In genomic region chr9:128689293-128689770, GRCh38 we compare ENCODE assay signal across 8 cellular contexts. TPM values are rescaled to one million over a fixed set of nuclear protein-coding genes. Genes with fewer than 3 reads are reported as not detected.
DNase-seq lines count a peak whose midpoint lies in the region; ATAC-seq and TF ChIP-seq lines count a peak whose summit lies in the region.

No MANE protein-coding gene starts in this region.

- DNase-seq in CD4-positive, CD25-positive, alpha-beta regulatory T cell, result peak in 1 of 3 donors; percentile 60
- DNase-seq in MM.1S (no peak), activated gamma-delta T cell treated with Interleukin-2 at 50 U/mL for 16 hours (peak; percentile 59), left ventricle myocardium superior (peak; percentile 79), retinal pigment epithelial cell (ENCODE audit: low read depth) (no peak), foreskin melanocyte (no peak), NCI-H187 (lab: John Stamatoyannopoulos, UW) (no peak)

- no peak overlapping the region for H3K4me3 ChIP-seq in CD4-positive, CD25-positive, alpha-beta regulatory T cell (ENCODE audit: low read depth, low read length)
- H3K4me3 ChIP-seq in MM.1S (ENCODE audit: low read length), result peak overlapping the region; percentile 55; the same call in 1 of the 2 replicates
- peak overlapping the region; percentile 55 for H3K4me3 ChIP-seq in retinal pigment epithelial cell (ENCODE audit: low read length)

- no peak for TF ChIP-seq CTCF in MM.1S (IDR thresholded peaks at IDR 0.05; ENCODE audit: low read length)
- no peak for TF ChIP-seq CTCF in retinal pigment epithelial cell (conservative IDR thresholded peaks at IDR 0.05; ENCODE audit: low read depth, low read length)

- H3K27ac Mint-ChIP-seq in CD4-positive, CD25-positive, alpha-beta regulatory T cell, result no peak overlapping the region

- H3K4me1 Mint-ChIP-seq in CD4-positive, CD25-positive, alpha-beta regulatory T cell, result peaks cover 25 to 67% (median 51%) of the 10 kb centered on the region in 4 donors

- peak overlapping the region; percentile 61; the same call in 1 of the 2 replicates for H3K9ac ChIP-seq in MM.1S (ENCODE audit: low read length)

- H3K4me3 Mint-ChIP-seq in CD4-positive, CD25-positive, alpha-beta regulatory T cell, result peak overlapping the region in 3 of 4 donors; percentile 61 to 93 (median 62)

- peaks cover 42% of the 10 kb centered on the region for H3F3A ChIP-seq in MM.1S (ENCODE audit: insufficient read depth, low read length)

- no peak overlapping the region for H3K4me2 ChIP-seq in MM.1S (ENCODE audit: low read depth, low read length)

- H3K9me2 ChIP-seq in MM.1S (replicated peaks; ENCODE audit: insufficient read depth, low read length), result no peaks in the 10 kb centered on the region

- H2AFZ ChIP-seq in MM.1S (ENCODE audit: low read length), result no peak overlapping the region

- peak; percentile 6 to 13 for ATAC-seq in CD4-positive, CD25-positive, alpha-beta regulatory T cell (ENCODE audit: low read depth in 2 of 2)
- ATAC-seq in GM21619 (IDR thresholded peaks at IDR 0.05; ENCODE audit: unreplicated experiment), result peak; percentile 8
- peak; percentile 26 for ATAC-seq in left ventricle myocardium superior

- H3K4me1 ChIP-seq in CD4-positive, CD25-positive, alpha-beta regulatory T cell (ENCODE audit: control insufficient read depth, insufficient read depth, low read length, poor library complexity, severe bottlenecking), result peaks cover 51% of the 10 kb centered on the region
- H3K4me1 ChIP-seq in MM.1S (ENCODE audit: low read length), result peaks cover 27% of the 10 kb centered on the region

- peaks cover 87% of the 10 kb centered on the region for H3K79me2 ChIP-seq in MM.1S (ENCODE audit: low read length)

- H3K9me3 Mint-ChIP-seq in CD4-positive, CD25-positive, alpha-beta regulatory T cell, result no peaks in the 10 kb centered on the region

- H3K27ac ChIP-seq in CD4-positive, CD25-positive, alpha-beta regulatory T cell (ENCODE audit: insufficient read depth, low read length, poor library complexity, severe bottlenecking), result peak overlapping the region; percentile 91
- peak overlapping the region; percentile 46; the same call in 1 of the 2 replicates for H3K27ac ChIP-seq in MM.1S (ENCODE audit: low read length)

- intact Hi-C loops in left ventricle myocardium superior (cut with micrococcal nuclease), result no loop called here

- peaks cover 29% of the 10 kb centered on the region for H4K20me1 ChIP-seq in MM.1S (ENCODE audit: insufficient read depth, low read length)

- no peaks in the 10 kb centered on the region for H3K9me3 ChIP-seq in CD4-positive, CD25-positive, alpha-beta regulatory T cell (ENCODE audit: control insufficient read depth in 2 of 2, low read length in 2 of 2)
- no peaks in the 10 kb centered on the region for H3K9me3 ChIP-seq in MM.1S (replicated peaks; ENCODE audit: insufficient read depth, low read length)

- H3K36me3 Mint-ChIP-seq in CD4-positive, CD25-positive, alpha-beta regulatory T cell, result peaks cover 26% of the 10 kb centered on the region

- peaks cover 5% of the 10 kb centered on the region for H3K27me3 Mint-ChIP-seq in CD4-positive, CD25-positive, alpha-beta regulatory T cell

- peaks cover 26% of the 10 kb centered on the region for H3K36me3 ChIP-seq in CD4-positive, CD25-positive, alpha-beta regulatory T cell (ENCODE audit: control insufficient read depth, insufficient read depth, low read length)
- peaks cover 10% of the 10 kb centered on the region; the same call in 1 of the 2 replicates for H3K36me3 ChIP-seq in MM.1S (replicated peaks; ENCODE audit: insufficient read depth, low read length)

- H3K27me3 ChIP-seq in CD4-positive, CD25-positive, alpha-beta regulatory T cell (ENCODE audit: control insufficient read depth, insufficient read depth, low read length), result no peaks in the 10 kb centered on the region
- no peaks in the 10 kb centered on the region for H3K27me3 ChIP-seq in MM.1S (replicated peaks; ENCODE audit: insufficient read depth, low read length)

RNA-seq across cellular contexts. Expression of gene SET, which starts 0.3 kb away (rescaled TPM):
- total RNA-seq in CD4-positive, CD25-positive, alpha-beta regulatory T cell, result 226 TPM
- 100 to 1,000 TPM; 123 to 200 (median 154) TPM for polyA plus RNA-seq in CD4-positive, CD25-positive, alpha-beta regulatory T cell
- total RNA-seq in left ventricle myocardium superior, result 201 TPM

RNA-seq across cellular contexts. Expression of gene PKN3, which starts 13.0 kb away (rescaled TPM):
- total RNA-seq in CD4-positive, CD25-positive, alpha-beta regulatory T cell, result 2.6 TPM
- under 1 TPM in 3 of 4 donors, not detected in 1; 0.69 to 0.96 (median 0.70) TPM for polyA plus RNA-seq in CD4-positive, CD25-positive, alpha-beta regulatory T cell
- total RNA-seq in left ventricle myocardium superior, result 5.9 TPM

RNA-seq across cellular contexts. Expression of gene DYNC2I2, which starts 32.7 kb away (rescaled TPM):
- total RNA-seq in CD4-positive, CD25-positive, alpha-beta regulatory T cell, result 3.6 TPM
- polyA plus RNA-seq in CD4-positive, CD25-positive, alpha-beta regulatory T cell, result 10 to 100 TPM in 1 of 4 donors, 1 to 10 TPM in 3; 2.3 to 10.2 (median 5.1) TPM
- total RNA-seq in left ventricle myocardium superior, result 36.8 TPM

RNA-seq across cellular contexts. Expression of gene ZDHHC12, which starts 34.6 kb away (rescaled TPM):
- total RNA-seq in CD4-positive, CD25-positive, alpha-beta regulatory T cell, result 25.1 TPM
- polyA plus RNA-seq in CD4-positive, CD25-positive, alpha-beta regulatory T cell, result 10 to 100 TPM; 49.4 to 59.8 (median 54.3) TPM
- total RNA-seq in left ventricle myocardium superior, result 5.7 TPM

Comparison
In these comparisons a context has a peak if more than half of its experiments do, and no peak if none do; other contexts are left out.
1. DNase-seq: peak in activated gamma-delta T cell treated with Interleukin-2 at 50 U/mL for 16 hours (single experiment) and left ventricle myocardium superior (single experiment); none in MM.1S (single experiment), retinal pigment epithelial cell (single experiment), foreskin melanocyte (single experiment) and NCI-H187 (0 of 2).
2. Peak in every context shown above with its lines, with median percentiles within 50 percentile points of each other: ATAC-seq.